Comparison of ENCODE assay signal across 15 cellular contexts in genomic region chr7:34158311-34158710, GRCh38.
DNase-seq lines count a peak whose midpoint lies in the region; ATAC-seq and TF ChIP-seq lines count a peak whose summit lies in the region.
"Had no signal": no experiment of that assay in that cellular context is flagged by ENCODE, and none has a peak within 500 bp of the region (broad histone marks: within the 10 kb centered on the region; RNA-seq: fewer than 3 reads in every experiment).

No MANE protein-coding gene starts in this region.

- no peaks in the 10 kb centered on the region for H3K27me3 ChIP-seq in ascending aorta
- H3K27me3 ChIP-seq in gastrocnemius medialis: no peaks in the 10 kb centered on the region

- ATAC-seq in left ventricle myocardium superior: peak; percentile 85
- peak; percentile 81 to 85 for ATAC-seq in gastrocnemius medialis
- no peak for ATAC-seq in GM21786 (IDR thresholded peaks at IDR 0.05; ENCODE audit: unreplicated experiment)
- ATAC-seq: CD8-positive, alpha-beta T cell; GM12878 had no signal

- TF ChIP-seq CTCF in LNCaP clone FGC (IDR thresholded peaks at IDR 0.05; ENCODE audit: control insufficient read depth, extremely low read depth, insufficient read depth) (no peak), ascending aorta (IDR thresholded peaks at IDR 0.05) (no peak), gastrocnemius medialis (IDR thresholded peaks at IDR 0.05 in 4 of 5, conservative IDR thresholded peaks at IDR 0.05 in 1 of 5) (no peak)

- H3K4me1 Mint-ChIP-seq in activated CD4-positive, alpha-beta T cell treated with anti-CD3 and anti-CD28 coated beads, Interleukin-2, amount 10 ng/mL, durations not matched to agents 24 days and 14 days: no peaks in the 10 kb centered on the region
- H3K4me1 Mint-ChIP-seq: activated naive CD4-positive, alpha-beta T cell treated with anti-CD3 and anti-CD28 coated beads, Interleukin-2, amount 50 U/mL, for 24 hours had no signal

- H3K36me3 ChIP-seq in ascending aorta (no peaks in the 10 kb centered on the region), gastrocnemius medialis (no peaks in the 10 kb centered on the region)

- no peaks in the 10 kb centered on the region for H3K9me3 ChIP-seq in ascending aorta
- H3K9me3 ChIP-seq in gastrocnemius medialis: no peaks in the 10 kb centered on the region

- TF ChIP-seq POLR2A in gastrocnemius medialis (IDR thresholded peaks at IDR 0.05) (no peak), erythroblast (IDR thresholded peaks at IDR 0.05; ENCODE audit: low read length) (no peak)

- in situ Hi-C loops in gastrocnemius medialis (cut with MboI; ENCODE audit: low sequenced_read_pairs in 4 of 4): loop anchor here in 1 of 4 donors (10.0 kb wide), 1 partner anchor 64 kb away; no protein-coding TSS in a partner anchor

- H3K4me3 Mint-ChIP-seq in activated CD4-positive, alpha-beta T cell treated with anti-CD3 and anti-CD28 coated beads, Interleukin-2, amount 10 ng/mL, durations not matched to agents 24 days and 14 days: no peak overlapping the region
- H3K4me3 Mint-ChIP-seq: activated naive CD4-positive, alpha-beta T cell treated with anti-CD3 and anti-CD28 coated beads, Interleukin-2, amount 50 U/mL, for 24 hours; CD8-positive, alpha-beta T cell; nephron progenitor cell had no signal

- H3K9me3 Mint-ChIP-seq in activated CD4-positive, alpha-beta T cell treated with anti-CD3 and anti-CD28 coated beads, Interleukin-2, amount 10 ng/mL, durations not matched to agents 24 days and 14 days: no peaks in the 10 kb centered on the region
- H3K9me3 Mint-ChIP-seq: activated naive CD4-positive, alpha-beta T cell treated with anti-CD3 and anti-CD28 coated beads, Interleukin-2, amount 50 U/mL, for 24 hours; CD8-positive, alpha-beta T cell; nephron progenitor cell had no signal

- intact Hi-C loops in ascending aorta (cut with DNase I): loop anchor here (10.0 kb wide), 1 partner anchor 1264 kb away; the partner anchor contains the start of gene KBTBD2
- intact Hi-C loops in left ventricle myocardium superior (cut with micrococcal nuclease): no loop called here
- intact Hi-C loops in gastrocnemius medialis (cut with DNase I; ENCODE audit: low total_unique reads): loop anchor here (2.0 to 5.0 kb wide), 2 partner anchors 39 to 62 kb away; no protein-coding TSS in a partner anchor
- intact Hi-C loops in activated CD4-positive, alpha-beta T cell treated with anti-CD3 and anti-CD28 coated beads, Interleukin-2, amount 10 ng/mL, durations not matched to agents 24 days and 14 days (cut with micrococcal nuclease): no loop called here

- no peak overlapping the region for H3K27ac Mint-ChIP-seq in activated CD4-positive, alpha-beta T cell treated with anti-CD3 and anti-CD28 coated beads, Interleukin-2, amount 10 ng/mL, durations not matched to agents 24 days and 14 days
- H3K27ac Mint-ChIP-seq: activated naive CD4-positive, alpha-beta T cell treated with anti-CD3 and anti-CD28 coated beads, Interleukin-2, amount 50 U/mL, for 24 hours; CD8-positive, alpha-beta T cell; nephron progenitor cell had no signal

- H3K4me1 ChIP-seq in ascending aorta (peaks cover 0 to 13% of the 10 kb centered on the region in 2 donors), gastrocnemius medialis (peaks cover 41 to 53% of the 10 kb centered on the region in 2 donors)

- H3K4me3 ChIP-seq in LNCaP clone FGC (ENCODE audit: low read depth, low read length) (no peak overlapping the region), ascending aorta (no peak overlapping the region), gastrocnemius medialis (no peak overlapping the region)
- H3K4me3 ChIP-seq: GM12878 had no signal

- DNase-seq in LNCaP clone FGC (ENCODE audit: low read depth) (peak; percentile 38), ascending aorta (ENCODE audit: low spot score in 2 of 2) (peak in 1 of 2 donors; percentile 77), left ventricle myocardium superior (peak; percentile 59), gastrocnemius medialis (peak; percentile 86 to 90), erythroblast (lab: John Stamatoyannopoulos, UW) (no peak)
- DNase-seq in activated CD8-positive, alpha-beta memory T cell treated with anti-CD3 and anti-CD28 coated beads, Interleukin-2, amount 50 U/mL, for 48 hours: no peak
- DNase-seq in activated CD4-positive, alpha-beta T cell treated with anti-CD3 and anti-CD28 coated beads, Interleukin-2, amount 10 ng/mL, durations not matched to agents 24 days and 14 days: no peak
- DNase-seq: activated CD4-positive, alpha-beta T cell treated with anti-CD3 and anti-CD28 coated beads, Interleukin-2, amount 50 U/mL, for 1 hour; CD8-positive, alpha-beta T cell; NCI-H146; nephron progenitor cell; substantia nigra had no signal

- no peaks in the 10 kb centered on the region for H3K36me3 Mint-ChIP-seq in activated CD4-positive, alpha-beta T cell treated with anti-CD3 and anti-CD28 coated beads, Interleukin-2, amount 10 ng/mL, durations not matched to agents 24 days and 14 days (ENCODE audit: low read depth)
- H3K36me3 Mint-ChIP-seq: activated naive CD4-positive, alpha-beta T cell treated with anti-CD3 and anti-CD28 coated beads, Interleukin-2, amount 50 U/mL, for 24 hours; CD8-positive, alpha-beta T cell had no signal

- H3K27me3 Mint-ChIP-seq in activated CD4-positive, alpha-beta T cell treated with anti-CD3 and anti-CD28 coated beads, Interleukin-2, amount 10 ng/mL, durations not matched to agents 24 days and 14 days: no peaks in the 10 kb centered on the region
- H3K27me3 Mint-ChIP-seq: activated naive CD4-positive, alpha-beta T cell treated with anti-CD3 and anti-CD28 coated beads, Interleukin-2, amount 50 U/mL, for 24 hours had no signal

- peak overlapping the region; percentile 47 to 57 for H3K27ac ChIP-seq in ascending aorta
- peak overlapping the region; percentile 74 to 83 (median 78) for H3K27ac ChIP-seq in gastrocnemius medialis

Comparison
In these comparisons a context has a peak if more than half of its experiments do, and no peak if none do; other contexts are left out.
1. DNase-seq: peak in LNCaP clone FGC (single experiment), left ventricle myocardium superior (single experiment) and gastrocnemius medialis (2 of 2); none in activated CD8-positive, alpha-beta memory T cell treated with anti-CD3 and anti-CD28 coated beads, Interleukin-2, amount 50 U/mL, for 48 hours (single experiment), activated CD4-positive, alpha-beta T cell treated with anti-CD3 and anti-CD28 coated beads, Interleukin-2, amount 10 ng/mL, durations not matched to agents 24 days and 14 days (single experiment) and erythroblast (0 of 2).
2. intact Hi-C loops: an anchor here in ascending aorta (10.0 kb wide) and gastrocnemius medialis (2.0 to 5.0 kb wide); none called in left ventricle myocardium superior and activated CD4-positive, alpha-beta T cell treated with anti-CD3 and anti-CD28 coated beads, Interleukin-2, amount 10 ng/mL, durations not matched to agents 24 days and 14 days.